Comparison of ENCODE assay signal across 31 cellular contexts in the genomic region with DNA sequence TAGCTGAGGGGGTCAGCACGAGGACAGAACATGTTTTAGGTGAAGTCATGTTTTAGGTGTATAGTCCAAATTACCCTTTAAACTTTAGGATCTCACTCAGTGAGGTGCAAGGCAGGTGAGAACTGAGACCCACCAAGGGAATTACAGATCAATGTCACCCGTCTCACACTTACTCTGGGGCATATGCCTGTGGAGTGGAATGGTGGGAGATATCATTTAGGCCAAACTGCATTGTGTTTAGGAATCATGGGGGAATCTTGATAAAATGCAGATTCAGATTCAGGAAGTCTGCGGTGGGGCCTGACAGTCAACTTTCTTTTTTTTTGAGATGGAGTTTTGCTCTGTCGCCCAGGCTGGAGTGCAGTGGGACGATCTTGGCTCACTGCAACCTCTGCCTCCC. TPM values are rescaled to one million over a fixed set of nuclear protein-coding genes. Genes with fewer than 3 reads are reported as not detected.
"Had no signal": no experiment of that assay in that cellular context is flagged by ENCODE, and none has a peak within 500 bp of the region (broad histone marks: within the 10 kb centered on the region; RNA-seq: fewer than 3 reads in every experiment).

No MANE protein-coding gene starts in this region.

- H3K9me3 Mint-ChIP-seq: activated CD4-positive, alpha-beta memory T cell treated with anti-CD3 and anti-CD28 coated beads, Interleukin-2, amount 10 ng/mL, durations not matched to agents 7 days and 5 days; activated CD4-positive, alpha-beta T cell treated with anti-CD3 and anti-CD28 coated beads, Interleukin-2, amount 10 ng/mL, durations not matched to agents 7 days and 5 days; activated naive CD4-positive, alpha-beta T cell treated with anti-CD3 and anti-CD28 coated beads, Interleukin-2, amount 10 ng/mL, durations not matched to agents 7 days and 5 days; activated naive CD4-positive, alpha-beta T cell treated with anti-CD3 and anti-CD28 coated beads, Interleukin-2, amount 50 U/mL, for 72 hours; activated naive CD8-positive, alpha-beta T cell treated with anti-CD3 and anti-CD28 coated beads, Interleukin-2, amount 10 ng/mL, durations not matched to agents 7 days and 5 days; activated T-cell treated with anti-CD3 and anti-CD28 coated beads, Interleukin-2, amount 50 U/mL, for 24 hours; activated T-cell treated with anti-CD3 and anti-CD28 coated beads, Interleukin-2, amount 50 U/mL, for 72 hours had no signal

- DNase-seq: activated CD4-positive, alpha-beta memory T cell treated with anti-CD3 and anti-CD28 coated beads, Interleukin-2, amount 10 ng/mL, durations not matched to agents 7 days and 5 days; activated CD4-positive, alpha-beta T cell treated with anti-CD3 and anti-CD28 coated beads for 1 hour; activated CD4-positive, alpha-beta T cell treated with anti-CD3 and anti-CD28 coated beads for 4 hours; activated CD4-positive, alpha-beta T cell treated with anti-CD3 and anti-CD28 coated beads, Interleukin-2, amount 10 ng/mL, durations not matched to agents 7 days and 5 days; activated CD4-positive, alpha-beta T cell treated with anti-CD3 and anti-CD28 coated beads, Interleukin-2, amount 50 U/mL, for 4 hours; activated CD8-positive, alpha-beta memory T cell treated with anti-CD3 and anti-CD28 coated beads, Interleukin-2, amount 50 U/mL, for 48 hours; activated gamma-delta T cell; activated naive CD4-positive, alpha-beta T cell; activated naive CD4-positive, alpha-beta T cell treated with anti-CD3 and anti-CD28 coated beads, Interleukin-2, amount 10 ng/mL, durations not matched to agents 7 days and 5 days; activated naive CD8-positive, alpha-beta T cell treated with anti-CD3 and anti-CD28 coated beads, Interleukin-2, amount 10 ng/mL, durations not matched to agents 7 days and 5 days; activated T-cell treated with anti-CD3 and anti-CD28 coated beads for 4 hours; activated T-cell treated with anti-CD3 and anti-CD28 coated beads, Interleukin-2, amount 50 U/mL, for 24 hours; activated T-cell treated with anti-CD3 and anti-CD28 coated beads, Interleukin-2, amount 50 U/mL, for 72 hours; central memory CD4-positive, alpha-beta T cell; cerebellar nuclear complex; colonic mucosa; dorsolateral prefrontal cortex; effector memory CD4-positive, alpha-beta T cell; erythroblast; foreskin keratinocyte; gastrocnemius medialis; glutamatergic neuron; heart left ventricle; T-helper 2 cell had no signal

- H3K27ac ChIP-seq: ascending aorta, breast epithelium, cardiac muscle cell, colonic mucosa, dorsolateral prefrontal cortex, esophagus muscularis mucosa, foreskin keratinocyte, gastrocnemius medialis, heart left ventricle had no signal

- H3K27me3 ChIP-seq: ascending aorta, breast epithelium, cardiac muscle cell, colonic mucosa, dorsolateral prefrontal cortex, esophagus muscularis mucosa, foreskin keratinocyte, gastrocnemius medialis, heart left ventricle had no signal

- H3K27me3 Mint-ChIP-seq: activated CD4-positive, alpha-beta T cell treated with anti-CD3 and anti-CD28 coated beads, Interleukin-2, amount 10 ng/mL, durations not matched to agents 7 days and 5 days; activated naive CD4-positive, alpha-beta T cell treated with anti-CD3 and anti-CD28 coated beads, Interleukin-2, amount 10 ng/mL, durations not matched to agents 7 days and 5 days; activated naive CD8-positive, alpha-beta T cell treated with anti-CD3 and anti-CD28 coated beads, Interleukin-2, amount 10 ng/mL, durations not matched to agents 7 days and 5 days; activated T-cell treated with anti-CD3 and anti-CD28 coated beads, Interleukin-2, amount 50 U/mL, for 24 hours; brain had no signal

- H3K9me3 ChIP-seq: ascending aorta, breast epithelium, colonic mucosa, esophagus muscularis mucosa, gastrocnemius medialis had no signal

- ATAC-seq: activated naive CD4-positive, alpha-beta T cell treated with anti-CD3 and anti-CD28 coated beads, Interleukin-2, amount 50 U/mL, for 72 hours; activated T-cell treated with anti-CD3 and anti-CD28 coated beads, Interleukin-2, amount 50 U/mL, for 72 hours; foreskin keratinocyte; gastrocnemius medialis; heart left ventricle had no signal

- H3K4me3 ChIP-seq: ascending aorta, breast epithelium, cardiac muscle cell, colonic mucosa, dorsolateral prefrontal cortex, esophagus muscularis mucosa, gastrocnemius medialis, heart left ventricle had no signal

- H3K4me1 ChIP-seq: colonic mucosa had no signal

- H3K4me3 Mint-ChIP-seq: activated CD4-positive, alpha-beta memory T cell treated with anti-CD3 and anti-CD28 coated beads, Interleukin-2, amount 10 ng/mL, durations not matched to agents 7 days and 5 days; activated CD4-positive, alpha-beta T cell treated with anti-CD3 and anti-CD28 coated beads, Interleukin-2, amount 10 ng/mL, durations not matched to agents 7 days and 5 days; activated naive CD4-positive, alpha-beta T cell treated with anti-CD3 and anti-CD28 coated beads, Interleukin-2, amount 10 ng/mL, durations not matched to agents 7 days and 5 days; activated naive CD8-positive, alpha-beta T cell treated with anti-CD3 and anti-CD28 coated beads, Interleukin-2, amount 10 ng/mL, durations not matched to agents 7 days and 5 days; activated T-cell treated with anti-CD3 and anti-CD28 coated beads, Interleukin-2, amount 50 U/mL, for 24 hours; activated T-cell treated with anti-CD3 and anti-CD28 coated beads, Interleukin-2, amount 50 U/mL, for 72 hours; brain had no signal

- H3K27ac Mint-ChIP-seq: activated CD4-positive, alpha-beta memory T cell treated with anti-CD3 and anti-CD28 coated beads, Interleukin-2, amount 10 ng/mL, durations not matched to agents 7 days and 5 days; activated CD4-positive, alpha-beta T cell treated with anti-CD3 and anti-CD28 coated beads, Interleukin-2, amount 10 ng/mL, durations not matched to agents 7 days and 5 days; activated naive CD4-positive, alpha-beta T cell treated with anti-CD3 and anti-CD28 coated beads, Interleukin-2, amount 10 ng/mL, durations not matched to agents 7 days and 5 days; activated naive CD4-positive, alpha-beta T cell treated with anti-CD3 and anti-CD28 coated beads, Interleukin-2, amount 50 U/mL, for 72 hours; activated naive CD8-positive, alpha-beta T cell treated with anti-CD3 and anti-CD28 coated beads, Interleukin-2, amount 10 ng/mL, durations not matched to agents 7 days and 5 days; activated T-cell treated with anti-CD3 and anti-CD28 coated beads, Interleukin-2, amount 50 U/mL, for 24 hours; activated T-cell treated with anti-CD3 and anti-CD28 coated beads, Interleukin-2, amount 50 U/mL, for 72 hours had no signal

- H3K36me3 ChIP-seq: breast epithelium, cardiac muscle cell, colonic mucosa, gastrocnemius medialis had no signal

RNA-seq across cellular contexts. Expression of gene HRK, which starts 47.3 kb away (rescaled TPM):
- total RNA-seq: activated CD4-positive, alpha-beta memory T cell treated with anti-CD3 and anti-CD28 coated beads, Interleukin-2, amount 10 ng/mL, durations not matched to agents 7 days and 5 days; activated CD4-positive, alpha-beta T cell treated with anti-CD3 and anti-CD28 coated beads, Interleukin-2, amount 10 ng/mL, durations not matched to agents 7 days and 5 days; activated naive CD4-positive, alpha-beta T cell treated with anti-CD3 and anti-CD28 coated beads, Interleukin-2, amount 50 U/mL, for 72 hours; activated naive CD8-positive, alpha-beta T cell treated with anti-CD3 and anti-CD28 coated beads, Interleukin-2, amount 10 ng/mL, durations not matched to agents 7 days and 5 days; ascending aorta; cardiac muscle cell; foreskin keratinocyte; gastrocnemius medialis; T-helper 1 cell treated with Interleukin-12 subunit alpha and Interleukin-12 subunit beta and Interleukin-4 antibody, amounts not matched to agents 30 ng/mL and 1 ng/mL, for 36 hours had no signal
- polyA plus RNA-seq: foreskin keratinocyte had no signal
